ENCODE assay signal across 1 cellular context in genomic region chrX:66728818-66729271, GRCh38.
TF ChIP-seq lines count a peak whose summit lies in the region.

No MANE protein-coding gene starts in this region.

TF ChIP-seq in K562, 482 proteins besides CTCF, POLR2A, EP300 and RAD21 (continued from another document and continues in another):
- TF ChIP-seq POLR2AphosphoS5 (IDR thresholded peaks at IDR 0.05; ENCODE audit: control insufficient read depth, insufficient read depth, low read depth, low read length) (no peak), ELK1 (CRISPR knock-in tag; IDR thresholded peaks at IDR 0.05) (no peak), TCF7 (IDR thresholded peaks at IDR 0.05; ENCODE audit: borderline replicate concordance) (no peak), SOX6 (IDR thresholded peaks at IDR 0.05) (peak; percentile 18; the same call in 1 of the 2 replicates), HMG20B (CRISPR knock-in tag; IDR thresholded peaks at IDR 0.05) (no peak), TFE3 (CRISPR knock-in tag; IDR thresholded peaks at IDR 0.05) (no peak), YY1 (IDR thresholded peaks at IDR 0.05; ENCODE audit: borderline replicate concordance in 1 of 3, control insufficient read depth in 1 of 3, extremely low read depth in 1 of 3, insufficient read depth in 3 of 3, insufficient read length in 1 of 3, insufficient replicate concordance in 2 of 3, low read depth in 1 of 3, low read length in 2 of 3) (peak; percentile 70 to 91 (median 80)), FOXJ3 (CRISPR knock-in tag; IDR thresholded peaks at IDR 0.05) (no peak), SRSF7 (optimal IDR thresholded peaks at IDR 0.05; ENCODE audit: low read depth, low read length) (no peak), ZSCAN29 (IDR thresholded peaks at IDR 0.05) (no peak), RBM34 (IDR thresholded peaks at IDR 0.05; ENCODE audit: borderline replicate concordance, insufficient read depth, low read length) (no peak), L3MBTL2 (IDR thresholded peaks at IDR 0.05) (peak; percentile 37; the same call in 1 of the 2 replicates), CREB1 (IDR thresholded peaks at IDR 0.05) (peak; percentile 76; the same call in 1 of the 2 replicates), CREB1 (CRISPR knock-in tag; IDR thresholded peaks at IDR 0.05) (peak; percentile 80), ERF (CRISPR knock-in tag; IDR thresholded peaks at IDR 0.05) (no peak), MCM7 (IDR thresholded peaks at IDR 0.05) (no peak), ZNF584 (CRISPR knock-in tag; IDR thresholded peaks at IDR 0.05; ENCODE audit: low read depth) (no peak), RERE (CRISPR knock-in tag; IDR thresholded peaks at IDR 0.05; ENCODE audit: borderline replicate concordance) (no peak), MIER1 (IDR thresholded peaks at IDR 0.05; ENCODE audit: low read depth) (no peak), FOXA3 (CRISPR knock-in tag; conservative IDR thresholded peaks at IDR 0.05 in 1 of 2, IDR thresholded peaks at IDR 0.05 in 1 of 2) (no peak), SRSF3 (IDR thresholded peaks at IDR 0.05; ENCODE audit: insufficient read depth, low read length) (no peak), ELF1 (tag; IDR thresholded peaks at IDR 0.05) (no peak), FOXP1 (CRISPR knock-in tag; IDR thresholded peaks at IDR 0.05) (no peak), GABPB2 (CRISPR knock-in tag; conservative IDR thresholded peaks at IDR 0.05) (no peak), RFX7 (CRISPR knock-in tag; IDR thresholded peaks at IDR 0.05) (no peak), RBBP5 (IDR thresholded peaks at IDR 0.05; ENCODE audit: borderline replicate concordance, insufficient read depth, low read length, poor library complexity, severe bottlenecking) (no peak), TEAD1 (CRISPR knock-in tag; IDR thresholded peaks at IDR 0.05) (peak; percentile 83 to 88), DIDO1 (tag; IDR thresholded peaks at IDR 0.05; ENCODE audit: low read depth) (no peak), MLLT1 (IDR thresholded peaks at IDR 0.05) (no peak), TAF15 (IDR thresholded peaks at IDR 0.05; ENCODE audit: low read depth, low read length) (no peak), MCM3 (IDR thresholded peaks at IDR 0.05) (no peak), NR2F6 (CRISPR knock-in tag; IDR thresholded peaks at IDR 0.05) (no peak)
- TF ChIP-seq, protein P1, sequence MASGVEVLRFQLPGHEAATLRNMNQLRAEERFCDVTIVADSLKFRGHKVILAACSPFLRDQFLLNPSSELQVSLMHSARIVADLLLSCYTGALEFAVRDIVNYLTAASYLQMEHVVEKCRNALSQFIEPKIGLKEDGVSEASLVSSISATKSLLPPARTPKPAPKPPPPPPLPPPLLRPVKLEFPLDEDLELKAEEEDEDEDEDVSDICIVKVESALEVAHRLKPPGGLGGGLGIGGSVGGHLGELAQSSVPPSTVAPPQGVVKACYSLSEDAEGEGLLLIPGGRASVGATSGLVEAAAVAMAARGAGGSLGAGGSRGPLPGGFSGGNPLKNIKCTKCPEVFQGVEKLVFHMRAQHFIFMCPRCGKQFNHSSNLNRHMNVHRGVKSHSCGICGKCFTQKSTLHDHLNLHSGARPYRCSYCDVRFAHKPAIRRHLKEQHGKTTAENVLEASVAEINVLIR (CRISPR knock-in tag; IDR thresholded peaks at IDR 0.05), result peak; percentile 34; the same call in 1 of the 2 replicates
- TF ChIP-seq, protein P2, sequence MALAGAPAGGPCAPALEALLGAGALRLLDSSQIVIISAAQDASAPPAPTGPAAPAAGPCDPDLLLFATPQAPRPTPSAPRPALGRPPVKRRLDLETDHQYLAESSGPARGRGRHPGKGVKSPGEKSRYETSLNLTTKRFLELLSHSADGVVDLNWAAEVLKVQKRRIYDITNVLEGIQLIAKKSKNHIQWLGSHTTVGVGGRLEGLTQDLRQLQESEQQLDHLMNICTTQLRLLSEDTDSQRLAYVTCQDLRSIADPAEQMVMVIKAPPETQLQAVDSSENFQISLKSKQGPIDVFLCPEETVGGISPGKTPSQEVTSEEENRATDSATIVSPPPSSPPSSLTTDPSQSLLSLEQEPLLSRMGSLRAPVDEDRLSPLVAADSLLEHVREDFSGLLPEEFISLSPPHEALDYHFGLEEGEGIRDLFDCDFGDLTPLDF (CRISPR knock-in tag; IDR thresholded peaks at IDR 0.05), result no peak
- TF ChIP-seq, protein P3, sequence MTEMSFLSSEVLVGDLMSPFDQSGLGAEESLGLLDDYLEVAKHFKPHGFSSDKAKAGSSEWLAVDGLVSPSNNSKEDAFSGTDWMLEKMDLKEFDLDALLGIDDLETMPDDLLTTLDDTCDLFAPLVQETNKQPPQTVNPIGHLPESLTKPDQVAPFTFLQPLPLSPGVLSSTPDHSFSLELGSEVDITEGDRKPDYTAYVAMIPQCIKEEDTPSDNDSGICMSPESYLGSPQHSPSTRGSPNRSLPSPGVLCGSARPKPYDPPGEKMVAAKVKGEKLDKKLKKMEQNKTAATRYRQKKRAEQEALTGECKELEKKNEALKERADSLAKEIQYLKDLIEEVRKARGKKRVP (CRISPR knock-in tag; IDR thresholded peaks at IDR 0.05), result no peak
- TF ChIP-seq, protein P4, sequence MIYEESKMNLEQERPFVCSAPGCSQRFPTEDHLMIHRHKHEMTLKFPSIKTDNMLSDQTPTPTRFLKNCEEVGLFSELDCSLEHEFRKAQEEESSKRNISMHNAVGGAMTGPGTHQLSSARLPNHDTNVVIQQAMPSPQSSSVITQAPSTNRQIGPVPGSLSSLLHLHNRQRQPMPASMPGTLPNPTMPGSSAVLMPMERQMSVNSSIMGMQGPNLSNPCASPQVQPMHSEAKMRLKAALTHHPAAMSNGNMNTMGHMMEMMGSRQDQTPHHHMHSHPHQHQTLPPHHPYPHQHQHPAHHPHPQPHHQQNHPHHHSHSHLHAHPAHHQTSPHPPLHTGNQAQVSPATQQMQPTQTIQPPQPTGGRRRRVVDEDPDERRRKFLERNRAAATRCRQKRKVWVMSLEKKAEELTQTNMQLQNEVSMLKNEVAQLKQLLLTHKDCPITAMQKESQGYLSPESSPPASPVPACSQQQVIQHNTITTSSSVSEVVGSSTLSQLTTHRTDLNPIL (CRISPR knock-in tag; IDR thresholded peaks at IDR 0.05), result no peak
- TF ChIP-seq, protein P5, sequence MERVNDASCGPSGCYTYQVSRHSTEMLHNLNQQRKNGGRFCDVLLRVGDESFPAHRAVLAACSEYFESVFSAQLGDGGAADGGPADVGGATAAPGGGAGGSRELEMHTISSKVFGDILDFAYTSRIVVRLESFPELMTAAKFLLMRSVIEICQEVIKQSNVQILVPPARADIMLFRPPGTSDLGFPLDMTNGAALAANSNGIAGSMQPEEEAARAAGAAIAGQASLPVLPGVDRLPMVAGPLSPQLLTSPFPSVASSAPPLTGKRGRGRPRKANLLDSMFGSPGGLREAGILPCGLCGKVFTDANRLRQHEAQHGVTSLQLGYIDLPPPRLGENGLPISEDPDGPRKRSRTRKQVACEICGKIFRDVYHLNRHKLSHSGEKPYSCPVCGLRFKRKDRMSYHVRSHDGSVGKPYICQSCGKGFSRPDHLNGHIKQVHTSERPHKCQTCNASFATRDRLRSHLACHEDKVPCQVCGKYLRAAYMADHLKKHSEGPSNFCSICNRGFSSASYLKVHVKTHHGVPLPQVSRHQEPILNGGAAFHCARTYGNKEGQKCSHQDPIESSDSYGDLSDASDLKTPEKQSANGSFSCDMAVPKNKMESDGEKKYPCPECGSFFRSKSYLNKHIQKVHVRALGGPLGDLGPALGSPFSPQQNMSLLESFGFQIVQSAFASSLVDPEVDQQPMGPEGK (CRISPR knock-in tag; IDR thresholded peaks at IDR 0.05; ENCODE audit: borderline replicate concordance), result no peak
- TF ChIP-seq, protein P6, sequence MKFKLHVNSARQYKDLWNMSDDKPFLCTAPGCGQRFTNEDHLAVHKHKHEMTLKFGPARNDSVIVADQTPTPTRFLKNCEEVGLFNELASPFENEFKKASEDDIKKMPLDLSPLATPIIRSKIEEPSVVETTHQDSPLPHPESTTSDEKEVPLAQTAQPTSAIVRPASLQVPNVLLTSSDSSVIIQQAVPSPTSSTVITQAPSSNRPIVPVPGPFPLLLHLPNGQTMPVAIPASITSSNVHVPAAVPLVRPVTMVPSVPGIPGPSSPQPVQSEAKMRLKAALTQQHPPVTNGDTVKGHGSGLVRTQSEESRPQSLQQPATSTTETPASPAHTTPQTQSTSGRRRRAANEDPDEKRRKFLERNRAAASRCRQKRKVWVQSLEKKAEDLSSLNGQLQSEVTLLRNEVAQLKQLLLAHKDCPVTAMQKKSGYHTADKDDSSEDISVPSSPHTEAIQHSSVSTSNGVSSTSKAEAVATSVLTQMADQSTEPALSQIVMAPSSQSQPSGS (CRISPR knock-in tag; IDR thresholded peaks at IDR 0.05), result no peak
- TF ChIP-seq, protein P7, sequence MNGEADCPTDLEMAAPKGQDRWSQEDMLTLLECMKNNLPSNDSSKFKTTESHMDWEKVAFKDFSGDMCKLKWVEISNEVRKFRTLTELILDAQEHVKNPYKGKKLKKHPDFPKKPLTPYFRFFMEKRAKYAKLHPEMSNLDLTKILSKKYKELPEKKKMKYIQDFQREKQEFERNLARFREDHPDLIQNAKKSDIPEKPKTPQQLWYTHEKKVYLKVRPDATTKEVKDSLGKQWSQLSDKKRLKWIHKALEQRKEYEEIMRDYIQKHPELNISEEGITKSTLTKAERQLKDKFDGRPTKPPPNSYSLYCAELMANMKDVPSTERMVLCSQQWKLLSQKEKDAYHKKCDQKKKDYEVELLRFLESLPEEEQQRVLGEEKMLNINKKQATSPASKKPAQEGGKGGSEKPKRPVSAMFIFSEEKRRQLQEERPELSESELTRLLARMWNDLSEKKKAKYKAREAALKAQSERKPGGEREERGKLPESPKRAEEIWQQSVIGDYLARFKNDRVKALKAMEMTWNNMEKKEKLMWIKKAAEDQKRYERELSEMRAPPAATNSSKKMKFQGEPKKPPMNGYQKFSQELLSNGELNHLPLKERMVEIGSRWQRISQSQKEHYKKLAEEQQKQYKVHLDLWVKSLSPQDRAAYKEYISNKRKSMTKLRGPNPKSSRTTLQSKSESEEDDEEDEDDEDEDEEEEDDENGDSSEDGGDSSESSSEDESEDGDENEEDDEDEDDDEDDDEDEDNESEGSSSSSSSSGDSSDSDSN (IDR thresholded peaks at IDR 0.05; ENCODE audit: borderline replicate concordance in 1 of 2, low read depth in 2 of 2, low read length in 2 of 2), result no peak
